ENCODE assay signal across 1 cellular context in genomic region chr3:170863768-170864167, GRCh38.
TF ChIP-seq lines count a peak whose summit lies in the region.

No MANE protein-coding gene starts in this region.

TF ChIP-seq in IMR-90, 13 proteins besides CTCF, POLR2A, EP300 and RAD21:
- TF ChIP-seq MAFK (IDR thresholded peaks at IDR 0.05; ENCODE audit: low read depth, low read length) (no peak), FOS (IDR thresholded peaks at IDR 0.05; ENCODE audit: low read depth, low read length) (no peak), NFE2L2 (IDR thresholded peaks at IDR 0.05; ENCODE audit: low read depth, low read length) (no peak), RFX5 (IDR thresholded peaks at IDR 0.05; ENCODE audit: low read depth, low read length) (no peak), MXI1 (IDR thresholded peaks at IDR 0.05; ENCODE audit: borderline replicate concordance, low read depth, low read length) (no peak), CEBPB (IDR thresholded peaks at IDR 0.05; ENCODE audit: low read depth, low read length) (no peak), SMC3 (IDR thresholded peaks at IDR 0.05; ENCODE audit: low read depth, low read length) (no peak)
- TF ChIP-seq, protein P1, sequence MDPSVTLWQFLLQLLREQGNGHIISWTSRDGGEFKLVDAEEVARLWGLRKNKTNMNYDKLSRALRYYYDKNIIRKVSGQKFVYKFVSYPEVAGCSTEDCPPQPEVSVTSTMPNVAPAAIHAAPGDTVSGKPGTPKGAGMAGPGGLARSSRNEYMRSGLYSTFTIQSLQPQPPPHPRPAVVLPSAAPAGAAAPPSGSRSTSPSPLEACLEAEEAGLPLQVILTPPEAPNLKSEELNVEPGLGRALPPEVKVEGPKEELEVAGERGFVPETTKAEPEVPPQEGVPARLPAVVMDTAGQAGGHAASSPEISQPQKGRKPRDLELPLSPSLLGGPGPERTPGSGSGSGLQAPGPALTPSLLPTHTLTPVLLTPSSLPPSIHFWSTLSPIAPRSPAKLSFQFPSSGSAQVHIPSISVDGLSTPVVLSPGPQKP (IDR thresholded peaks at IDR 0.05; ENCODE audit: borderline replicate concordance, low read depth, low read length), result no peak
TF ChIP-seq in IMR-90: peak in this region for 0.
